In genomic region chr19:3682286-3682685, GRCh38 we compare ENCODE assay signal across 2 cellular contexts.
TF ChIP-seq lines count a peak whose summit lies in the region.

No MANE protein-coding gene starts in this region.

TF ChIP-seq in GM23338, 12 proteins besides CTCF, POLR2A, EP300 and RAD21:
- TF ChIP-seq EZH2phosphoT487 (IDR thresholded peaks at IDR 0.05; ENCODE audit: unreplicated experiment) (no peak), JUNB (IDR thresholded peaks at IDR 0.05; ENCODE audit: unreplicated experiment) (no peak), ETS1 (IDR thresholded peaks at IDR 0.05) (no peak), ZNF331 (CRISPR knock-in tag; IDR thresholded peaks at IDR 0.05; ENCODE audit: low read depth) (no peak), NANOG (IDR thresholded peaks at IDR 0.05; ENCODE audit: borderline replicate concordance) (no peak), CREB1 (CRISPR knock-in tag; IDR thresholded peaks at IDR 0.05; ENCODE audit: low read depth) (no peak)
TF ChIP-seq in GM23338: peak in this region for 0.

TF ChIP-seq in K562, 482 proteins besides CTCF, POLR2A, EP300 and RAD21:
- TF ChIP-seq, protein P1, sequence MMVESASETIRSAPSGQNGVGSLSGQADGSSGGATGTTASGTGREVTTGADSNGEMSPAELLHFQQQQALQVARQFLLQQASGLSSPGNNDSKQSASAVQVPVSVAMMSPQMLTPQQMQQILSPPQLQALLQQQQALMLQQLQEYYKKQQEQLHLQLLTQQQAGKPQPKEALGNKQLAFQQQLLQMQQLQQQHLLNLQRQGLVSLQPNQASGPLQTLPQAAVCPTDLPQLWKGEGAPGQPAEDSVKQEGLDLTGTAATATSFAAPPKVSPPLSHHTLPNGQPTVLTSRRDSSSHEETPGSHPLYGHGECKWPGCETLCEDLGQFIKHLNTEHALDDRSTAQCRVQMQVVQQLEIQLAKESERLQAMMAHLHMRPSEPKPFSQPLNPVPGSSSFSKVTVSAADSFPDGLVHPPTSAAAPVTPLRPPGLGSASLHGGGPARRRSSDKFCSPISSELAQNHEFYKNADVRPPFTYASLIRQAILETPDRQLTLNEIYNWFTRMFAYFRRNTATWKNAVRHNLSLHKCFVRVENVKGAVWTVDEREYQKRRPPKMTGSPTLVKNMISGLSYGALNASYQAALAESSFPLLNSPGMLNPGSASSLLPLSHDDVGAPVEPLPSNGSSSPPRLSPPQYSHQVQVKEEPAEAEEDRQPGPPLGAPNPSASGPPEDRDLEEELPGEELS (CRISPR knock-in tag; IDR thresholded peaks at IDR 0.05; ENCODE audit: borderline replicate concordance): no peak
- TF ChIP-seq CHD7 (IDR thresholded peaks at IDR 0.05; ENCODE audit: low read depth, low read length) (no peak), ZBTB49 (CRISPR knock-in tag; IDR thresholded peaks at IDR 0.05; ENCODE audit: borderline replicate concordance) (no peak), CBFA2T2 (conservative IDR thresholded peaks at IDR 0.05) (no peak), RBM15 (IDR thresholded peaks at IDR 0.05; ENCODE audit: insufficient read depth, low read length) (no peak), SMAD3 (CRISPR knock-in tag; conservative IDR thresholded peaks at IDR 0.05) (no peak)
